ENCODE assay signal across 8 cellular contexts in genomic region chr2:151808258-151809072, GRCh38. TPM values are rescaled to one million over a fixed set of nuclear protein-coding genes. Genes with fewer than 3 reads are reported as not detected.
DNase-seq lines count a peak whose midpoint lies in the region; ATAC-seq and TF ChIP-seq lines count a peak whose summit lies in the region.

No MANE protein-coding gene starts in this region.

- H3K36me3 Mint-ChIP-seq in glutamatergic neuron (ENCODE audit: unreplicated experiment): peaks cover 4% of the 10 kb centered on the region
- peaks cover 25% of the 10 kb centered on the region for H3K36me3 Mint-ChIP-seq in activated naive CD4-positive, alpha-beta T cell treated with anti-CD3 and anti-CD28 coated beads for 36 hours (ENCODE audit: low read depth)

- CTCF ChIA-PET in activated naive CD4-positive, alpha-beta T cell treated with anti-CD3 and anti-CD28 coated beads for 36 hours (lab: Charles Lee): interaction anchor here (1.0 kb wide), 1 partner anchor 11 kb away, joined by 3 read pairs; no protein-coding TSS in a partner anchor

- no peaks in the 10 kb centered on the region for H3K27me3 Mint-ChIP-seq in glutamatergic neuron (ENCODE audit: unreplicated experiment)
- H3K27me3 Mint-ChIP-seq in activated naive CD4-positive, alpha-beta T cell treated with anti-CD3 and anti-CD28 coated beads for 36 hours (ENCODE audit: low read depth): no peaks in the 10 kb centered on the region

- intact Hi-C loops in activated naive CD4-positive, alpha-beta T cell treated with anti-CD3 and anti-CD28 coated beads for 36 hours (cut with micrococcal nuclease): loop anchor here (5.0 kb wide), 1 partner anchor 171 kb away; no protein-coding TSS in a partner anchor

- ATAC-seq in GM21619 (IDR thresholded peaks at IDR 0.05; ENCODE audit: unreplicated experiment) (no peak), GM21367 (IDR thresholded peaks at IDR 0.05; ENCODE audit: unreplicated experiment) (no peak)

- in situ Hi-C loops in ACHN (cut with HindIII; ENCODE audit: low pct_ligation_motif_present, low pct_unique_long_range_greater_than_20kb, low sequenced_read_pairs): no loop called here
- in situ Hi-C loops in SK-MEL-5 (cut with HindIII; ENCODE audit: low pct_unique_long_range_greater_than_20kb, low sequenced_read_pairs): no loop called here

- no peak overlapping the region for H3K27ac Mint-ChIP-seq in glutamatergic neuron (ENCODE audit: unreplicated experiment)
- H3K27ac Mint-ChIP-seq in activated naive CD4-positive, alpha-beta T cell treated with anti-CD3 and anti-CD28 coated beads for 36 hours: no peak overlapping the region

- no peak overlapping the region for H3K4me3 Mint-ChIP-seq in glutamatergic neuron (ENCODE audit: unreplicated experiment)
- H3K4me3 Mint-ChIP-seq in activated naive CD4-positive, alpha-beta T cell treated with anti-CD3 and anti-CD28 coated beads for 36 hours: no peak overlapping the region

- DNase-seq in ACHN (peak; percentile 46), SK-MEL-5 (ENCODE audit: low read depth, low spot score) (peak; percentile 35), glutamatergic neuron (no peak)
- DNase-seq in activated naive CD4-positive, alpha-beta T cell treated with anti-CD3 and anti-CD28 coated beads for 36 hours: no peak
- DNase-seq in stimulated activated CD4-positive, alpha-beta T cell treated with anti-CD3 and anti-CD28 coated beads, Interleukin-12 subunit alpha, Interleukin-12 subunit beta, amount 100 ng/mL, for 4 hours: no peak

- TF ChIP-seq CTCF in GM12872 (IDR thresholded peaks at IDR 0.05; ENCODE audit: insufficient read depth, low read depth, low read length) (peak; percentile 35; the same call in 1 of the 3 replicates), glutamatergic neuron (IDR thresholded peaks at IDR 0.05; ENCODE audit: partially characterized antibody, unreplicated experiment) (peak; percentile 55)

- no peaks in the 10 kb centered on the region for H3K9me3 Mint-ChIP-seq in glutamatergic neuron (ENCODE audit: unreplicated experiment)
- H3K9me3 Mint-ChIP-seq in activated naive CD4-positive, alpha-beta T cell treated with anti-CD3 and anti-CD28 coated beads for 36 hours: peaks cover 1% of the 10 kb centered on the region

- no peaks in the 10 kb centered on the region for H3K4me1 Mint-ChIP-seq in glutamatergic neuron (ENCODE audit: low read depth, unreplicated experiment)
- peaks cover 2% of the 10 kb centered on the region for H3K4me1 Mint-ChIP-seq in activated naive CD4-positive, alpha-beta T cell treated with anti-CD3 and anti-CD28 coated beads for 36 hours (ENCODE audit: low read depth)

RNA-seq across cellular contexts. Expression of gene ARL5A, which starts 19.8 kb away (rescaled TPM):
- total RNA-seq in SK-MEL-5 (2014; rRNA removed; shearing (Covaris generic)): 52.7 and 57.5 TPM in 2 replicates
- polyA plus RNA-seq in SK-MEL-5 (2015; cell fraction: cytosol; rRNA removed): 24.8 and 30.6 TPM in 2 replicates
- polyA plus RNA-seq in SK-MEL-5 (2015; cell fraction: nucleus; rRNA removed): 8.1 and 11.9 TPM in 2 replicates
- 30.3 TPM for total RNA-seq in glutamatergic neuron (ENCODE audit: unreplicated experiment)
- 10 to 100 TPM; 40.6 to 43.7 TPM for total RNA-seq in activated naive CD4-positive, alpha-beta T cell treated with anti-CD3 and anti-CD28 coated beads for 36 hours

Comparison
In these comparisons a context has a peak if more than half of its experiments do, and no peak if none do; other contexts are left out.
1. DNase-seq: peak in ACHN (single experiment) and SK-MEL-5 (single experiment); none in glutamatergic neuron (single experiment), activated naive CD4-positive, alpha-beta T cell treated with anti-CD3 and anti-CD28 coated beads for 36 hours (single experiment) and stimulated activated CD4-positive, alpha-beta T cell treated with anti-CD3 and anti-CD28 coated beads, Interleukin-12 subunit alpha, Interleukin-12 subunit beta, amount 100 ng/mL, for 4 hours (single experiment).